Comparison of ENCODE assay signal across 17 cellular contexts in the genomic region with DNA sequence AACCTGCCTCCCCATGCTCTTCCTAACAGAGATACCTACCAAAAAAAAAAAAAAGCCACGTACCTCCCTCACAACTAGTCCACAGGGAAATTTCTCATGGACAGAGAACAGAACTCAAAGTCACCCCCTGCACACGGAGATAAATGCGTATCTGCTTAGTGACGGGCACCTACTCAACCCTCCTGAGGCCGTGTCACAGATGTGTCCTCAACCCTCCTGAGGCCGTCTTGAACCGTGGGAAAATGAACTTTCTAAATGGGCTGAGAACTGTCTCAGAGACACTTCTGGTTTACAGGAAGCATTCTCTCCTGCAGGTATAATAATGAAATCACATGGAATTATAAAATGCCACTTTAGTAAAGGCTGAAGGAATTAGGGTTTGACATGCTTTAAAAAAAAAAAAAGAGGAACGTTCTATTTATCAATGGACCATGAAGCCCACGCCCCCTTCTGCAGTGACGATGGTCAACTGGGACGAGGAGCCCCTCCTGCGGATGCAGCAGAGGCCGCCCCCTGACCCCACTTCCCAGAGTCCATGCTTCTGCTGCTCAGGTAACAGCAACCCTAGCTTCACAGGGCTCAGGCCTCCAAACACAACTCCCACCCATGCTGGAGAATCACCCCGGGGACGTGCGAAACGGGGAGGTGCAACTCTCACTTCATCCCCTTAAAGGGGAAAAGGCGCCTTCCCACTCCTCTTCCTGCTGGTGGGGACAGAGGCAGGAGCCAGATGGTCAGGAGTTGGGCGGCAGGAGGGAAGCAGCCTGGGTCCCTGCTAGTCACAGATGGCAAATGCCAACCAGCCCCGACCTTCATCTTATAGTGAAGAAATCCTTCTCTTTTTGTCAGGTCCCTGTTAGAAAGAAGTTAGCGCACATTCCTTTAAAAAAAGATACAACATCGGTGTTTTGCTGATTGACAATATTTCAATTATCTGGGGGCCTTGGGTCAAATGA.
"Had no signal": no experiment of that assay in that cellular context is flagged by ENCODE, and none has a peak within 500 bp of the region (broad histone marks: within the 10 kb centered on the region; RNA-seq: fewer than 3 reads in every experiment).

No MANE protein-coding gene starts in this region.

- ATAC-seq: activated CD8-positive, alpha-beta T cell treated with anti-CD3 and anti-CD28 coated beads for 36 hours; activated T-cell treated with anti-CD3 and anti-CD28 coated beads, Interleukin-2, amount 50 U/mL, for 72 hours; right lobe of liver had no signal

- H3K4me3 ChIP-seq: left ventricle myocardium inferior, neural progenitor cell, right lobe of liver, transverse colon had no signal

- H3K9me3 ChIP-seq: left ventricle myocardium inferior, right lobe of liver, transverse colon had no signal

- H3K27ac ChIP-seq: left ventricle myocardium inferior, neural progenitor cell, right lobe of liver, transverse colon, WERI-Rb-1 had no signal

- H3K4me2 ChIP-seq: neural progenitor cell had no signal

- H3K4me1 ChIP-seq: neural progenitor cell, right lobe of liver, transverse colon had no signal

- DNase-seq: activated CD4-positive, alpha-beta T cell treated with anti-CD3 and anti-CD28 coated beads for 4 hours; activated CD8-positive, alpha-beta memory T cell treated with anti-CD3 and anti-CD28 coated beads, Interleukin-2, amount 50 U/mL, for 4 hours; activated CD8-positive, alpha-beta T cell treated with anti-CD3 and anti-CD28 coated beads for 36 hours; activated naive CD4-positive, alpha-beta T cell; activated T-cell treated with anti-CD3 and anti-CD28 coated beads, Interleukin-2, amount 50 U/mL, for 72 hours; cortex of kidney; effector CD8-positive, alpha-beta T cell; left ventricle myocardium inferior; mesenchymal stem cell; right lobe of liver; stimulated activated CD4-positive, alpha-beta T cell treated with anti-CD3 and anti-CD28 coated beads, Interleukin-12 subunit alpha, Interleukin-12 subunit beta, amount 100 ng/mL, for 4 hours; stimulated activated naive CD4-positive, alpha-beta T cell; substantia nigra; T1000; transverse colon; WERI-Rb-1 had no signal

- H2AFZ ChIP-seq: neural progenitor cell had no signal

- H3K9ac ChIP-seq: neural progenitor cell had no signal

- H3K36me3 ChIP-seq: left ventricle myocardium inferior, neural progenitor cell, right lobe of liver, transverse colon, WERI-Rb-1 had no signal

- H3K27me3 ChIP-seq: neural progenitor cell, right lobe of liver, transverse colon had no signal
